Comparison of ENCODE assay signal across 1 cellular context in genomic region chr1:158685068-158685467, GRCh38.
TF ChIP-seq lines count a peak whose summit lies in the region.

No MANE protein-coding gene starts in this region.

TF ChIP-seq in K562, 482 proteins besides CTCF, POLR2A, EP300 and RAD21:
- TF ChIP-seq KLF6 (CRISPR knock-in tag; IDR thresholded peaks at IDR 0.05; ENCODE audit: borderline replicate concordance): no peak
- TF ChIP-seq ELF1 (tag; IDR thresholded peaks at IDR 0.05): 0 out of 2 replicates have a peak, but pooled peaks have one; percentile 26
- TF ChIP-seq, protein P1, sequence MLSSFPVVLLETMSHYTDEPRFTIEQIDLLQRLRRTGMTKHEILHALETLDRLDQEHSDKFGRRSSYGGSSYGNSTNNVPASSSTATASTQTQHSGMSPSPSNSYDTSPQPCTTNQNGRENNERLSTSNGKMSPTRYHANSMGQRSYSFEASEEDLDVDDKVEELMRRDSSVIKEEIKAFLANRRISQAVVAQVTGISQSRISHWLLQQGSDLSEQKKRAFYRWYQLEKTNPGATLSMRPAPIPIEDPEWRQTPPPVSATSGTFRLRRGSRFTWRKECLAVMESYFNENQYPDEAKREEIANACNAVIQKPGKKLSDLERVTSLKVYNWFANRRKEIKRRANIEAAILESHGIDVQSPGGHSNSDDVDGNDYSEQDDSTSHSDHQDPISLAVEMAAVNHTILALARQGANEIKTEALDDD (IDR thresholded peaks at IDR 0.05): 0 out of 2 replicates have a peak, but pooled peaks have one; percentile 25
- TF ChIP-seq DPF2 (IDR thresholded peaks at IDR 0.05): 0 out of 2 replicates have a peak, but pooled peaks have one; percentile 12
- no peak for TF ChIP-seq STAT5A (IDR thresholded peaks at IDR 0.05; ENCODE audit: borderline replicate concordance, low read length)
- TF ChIP-seq, protein P2, sequence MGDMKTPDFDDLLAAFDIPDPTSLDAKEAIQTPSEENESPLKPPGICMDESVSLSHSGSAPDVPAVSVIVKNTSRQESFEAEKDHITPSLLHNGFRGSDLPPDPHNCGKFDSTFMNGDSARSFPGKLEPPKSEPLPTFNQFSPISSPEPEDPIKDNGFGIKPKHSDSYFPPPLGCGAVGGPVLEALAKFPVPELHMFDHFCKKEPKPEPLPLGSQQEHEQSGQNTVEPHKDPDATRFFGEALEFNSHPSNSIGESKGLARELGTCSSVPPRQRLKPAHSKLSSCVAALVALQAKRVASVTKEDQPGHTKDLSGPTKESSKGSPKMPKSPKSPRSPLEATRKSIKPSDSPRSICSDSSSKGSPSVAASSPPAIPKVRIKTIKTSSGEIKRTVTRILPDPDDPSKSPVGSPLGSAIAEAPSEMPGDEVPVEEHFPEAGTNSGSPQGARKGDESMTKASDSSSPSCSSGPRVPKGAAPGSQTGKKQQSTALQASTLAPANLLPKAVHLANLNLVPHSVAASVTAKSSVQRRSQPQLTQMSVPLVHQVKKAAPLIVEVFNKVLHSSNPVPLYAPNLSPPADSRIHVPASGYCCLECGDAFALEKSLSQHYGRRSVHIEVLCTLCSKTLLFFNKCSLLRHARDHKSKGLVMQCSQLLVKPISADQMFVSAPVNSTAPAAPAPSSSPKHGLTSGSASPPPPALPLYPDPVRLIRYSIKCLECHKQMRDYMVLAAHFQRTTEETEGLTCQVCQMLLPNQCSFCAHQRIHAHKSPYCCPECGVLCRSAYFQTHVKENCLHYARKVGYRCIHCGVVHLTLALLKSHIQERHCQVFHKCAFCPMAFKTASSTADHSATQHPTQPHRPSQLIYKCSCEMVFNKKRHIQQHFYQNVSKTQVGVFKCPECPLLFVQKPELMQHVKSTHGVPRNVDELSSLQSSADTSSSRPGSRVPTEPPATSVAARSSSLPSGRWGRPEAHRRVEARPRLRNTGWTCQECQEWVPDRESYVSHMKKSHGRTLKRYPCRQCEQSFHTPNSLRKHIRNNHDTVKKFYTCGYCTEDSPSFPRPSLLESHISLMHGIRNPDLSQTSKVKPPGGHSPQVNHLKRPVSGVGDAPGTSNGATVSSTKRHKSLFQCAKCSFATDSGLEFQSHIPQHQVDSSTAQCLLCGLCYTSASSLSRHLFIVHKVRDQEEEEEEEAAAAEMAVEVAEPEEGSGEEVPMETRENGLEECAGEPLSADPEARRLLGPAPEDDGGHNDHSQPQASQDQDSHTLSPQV (IDR thresholded peaks at IDR 0.05): peak; percentile 9; the same call in 1 of the 2 replicates
- TF ChIP-seq, protein P3, sequence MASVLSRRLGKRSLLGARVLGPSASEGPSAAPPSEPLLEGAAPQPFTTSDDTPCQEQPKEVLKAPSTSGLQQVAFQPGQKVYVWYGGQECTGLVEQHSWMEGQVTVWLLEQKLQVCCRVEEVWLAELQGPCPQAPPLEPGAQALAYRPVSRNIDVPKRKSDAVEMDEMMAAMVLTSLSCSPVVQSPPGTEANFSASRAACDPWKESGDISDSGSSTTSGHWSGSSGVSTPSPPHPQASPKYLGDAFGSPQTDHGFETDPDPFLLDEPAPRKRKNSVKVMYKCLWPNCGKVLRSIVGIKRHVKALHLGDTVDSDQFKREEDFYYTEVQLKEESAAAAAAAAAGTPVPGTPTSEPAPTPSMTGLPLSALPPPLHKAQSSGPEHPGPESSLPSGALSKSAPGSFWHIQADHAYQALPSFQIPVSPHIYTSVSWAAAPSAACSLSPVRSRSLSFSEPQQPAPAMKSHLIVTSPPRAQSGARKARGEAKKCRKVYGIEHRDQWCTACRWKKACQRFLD (CRISPR knock-in tag; IDR thresholded peaks at IDR 0.05): 0 out of 2 replicates have a peak, but pooled peaks have one; percentile 26
- peak; percentile 50; the same call in 1 of the 2 replicates for TF ChIP-seq SMARCA4 (IDR thresholded peaks at IDR 0.05)
- peak; percentile 72 to 73; a peak in 2 of 4 replicates for TF ChIP-seq MLLT1 (IDR thresholded peaks at IDR 0.05)
- no peak for TF ChIP-seq SUPT5H (IDR thresholded peaks at IDR 0.05)
